Comparison of ENCODE assay signal across 8 cellular contexts in the genomic region with DNA sequence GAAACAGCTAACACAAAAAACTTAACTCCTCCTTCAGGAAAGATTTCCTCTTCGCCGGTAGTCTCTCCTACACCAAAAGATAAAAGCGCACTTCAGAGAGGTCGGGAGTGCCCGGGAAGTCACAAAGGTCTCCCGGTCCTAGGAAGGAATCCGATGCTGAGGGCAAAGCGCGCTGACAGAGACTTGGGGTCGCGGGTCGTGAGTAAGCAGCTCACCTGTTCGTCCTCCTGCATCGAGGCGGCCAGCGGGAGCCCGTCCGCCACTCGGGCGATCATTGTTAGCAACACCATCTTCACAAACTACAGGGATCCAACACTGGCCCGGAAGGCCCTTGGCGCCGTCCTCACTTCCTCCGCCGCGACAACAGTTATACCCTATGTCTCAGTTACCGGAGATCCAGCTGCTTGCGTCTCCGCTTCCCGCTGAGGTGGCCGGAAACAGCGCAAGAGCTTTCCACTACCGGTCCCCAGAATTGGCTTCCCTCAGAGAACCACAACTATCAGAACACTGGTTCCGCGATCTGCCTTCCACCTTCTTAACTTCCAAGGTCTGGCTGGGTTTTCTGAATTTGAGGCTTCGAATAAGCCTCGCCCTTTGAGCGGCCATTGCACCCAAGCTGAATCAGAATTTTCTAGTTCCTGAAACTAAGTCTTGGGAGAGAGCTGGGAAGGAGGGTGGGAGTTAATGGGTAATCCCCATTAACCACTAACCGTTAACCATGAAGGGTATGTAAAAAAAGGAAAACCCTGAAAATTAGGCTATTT. TPM values are rescaled to one million over a fixed set of nuclear protein-coding genes. Genes with fewer than 3 reads are reported as not detected.
DNase-seq lines count a peak whose midpoint lies in the region; ATAC-seq and TF ChIP-seq lines count a peak whose summit lies in the region.

Gene SEC22B (minus strand): TSS at position 429 of the 764 bp plus-strand sequence. CDS start 139 bp downstream, at position 290.

- peaks cover 20% of the 10 kb centered on the region for H3K4me1 Mint-ChIP-seq in HFFc6 (ENCODE audit: low read depth)

- no peaks in the 10 kb centered on the region for H3K27me3 ChIP-seq in gastroesophageal sphincter
- H3K27me3 ChIP-seq in neutrophil: no peaks in the 10 kb centered on the region

- H3K4me1 ChIP-seq in gastroesophageal sphincter (peaks cover 0 to 22% (median 6%) of the 10 kb centered on the region in 3 donors), neutrophil (ENCODE audit: control insufficient read depth in 1 of 2, insufficient read depth in 1 of 2, low read depth in 1 of 2, low read length in 1 of 2) (peaks cover 11 to 13% of the 10 kb centered on the region in 2 experiments)

- TF ChIP-seq CTCF in HFFc6 (IDR thresholded peaks at IDR 0.05) (no peak), gastroesophageal sphincter (IDR thresholded peaks at IDR 0.05) (no peak), neutrophil (IDR thresholded peaks at IDR 0.05) (no peak), subcutaneous adipose tissue (IDR thresholded peaks at IDR 0.05; ENCODE audit: low read depth) (no peak)

- ATAC-seq in gastroesophageal sphincter: peak; percentile 92

- DNase-seq in GM04504 (ENCODE audit: low read depth) (peak; percentile 89), HFFc6 (peak; percentile 90), NAMALWA (ENCODE audit: low spot score) (peak; percentile 97), SK-MEL-5 (ENCODE audit: low read depth, low spot score) (peak; percentile 95)
- DNase-seq in activated naive CD4-positive, alpha-beta T cell treated with Interleukin-2 at 50 U/mL for 16 hours: peak; percentile 89

- peak; percentile 85 to 86 for TF ChIP-seq POLR2A in gastroesophageal sphincter (IDR thresholded peaks at IDR 0.05)

- H3K36me3 ChIP-seq in gastroesophageal sphincter (no peaks in the 10 kb centered on the region), neutrophil (no peaks in the 10 kb centered on the region)

- peak within 1 kb of the TSS; percentile 98 for H3K27ac Mint-ChIP-seq in HFFc6

- in situ Hi-C loops in SK-MEL-5 (cut with HindIII; ENCODE audit: low pct_unique_long_range_greater_than_20kb, low sequenced_read_pairs): no loop called here

- H3K4me3 ChIP-seq in gastroesophageal sphincter (peak within 1 kb of the TSS; percentile 70 to 100), neutrophil (ENCODE audit: low read depth in 1 of 2, low read length in 1 of 2) (peak within 1 kb of the TSS; percentile 80 to 89)

- TF ChIP-seq EP300 in gastroesophageal sphincter (IDR thresholded peaks at IDR 0.05): no peak

- H3K4me3 Mint-ChIP-seq in HFFc6: peak within 1 kb of the TSS; percentile 99

- H3K9me3 ChIP-seq in gastroesophageal sphincter (no peaks in the 10 kb centered on the region), neutrophil (no peaks in the 10 kb centered on the region)

- H3K27ac ChIP-seq in gastroesophageal sphincter (peak within 1 kb of the TSS; percentile 87 to 94 (median 90)), neutrophil (peak within 1 kb of the TSS; percentile 96)

- WGBS in gastroesophageal sphincter (ENCODE audit: low coverage in 1 of 2), 2 donors: 5 to 7% methylated on average over 7 to 14 of the region's 39 CpGs

- H3K27me3 Mint-ChIP-seq in HFFc6 (ENCODE audit: insufficient read depth): no peaks in the 10 kb centered on the region; the same call in none of the 2 replicates

- H3K9me3 Mint-ChIP-seq in HFFc6: no peaks in the 10 kb centered on the region

- peaks cover 10% of the 10 kb centered on the region for H3K36me3 Mint-ChIP-seq in HFFc6 (ENCODE audit: low read depth)

RNA-seq across cellular contexts. Expression of gene SEC22B, which starts in this region (rescaled TPM):
- 10 to 100 TPM; 47.2 to 56.6 (median 54.7) TPM for total RNA-seq in HFFc6 (2021; fragmentation: NEBNext Ultra II Directional; extraction: Animal tissue kit (Norgen Biotek cat#: 25700))
- 38.7 and 39.8 TPM in 2 replicates for total RNA-seq in SK-MEL-5 (2014; rRNA removed; shearing (Covaris generic))
- polyA plus RNA-seq in SK-MEL-5 (2015; cell fraction: cytosol; rRNA removed): 26.6 and 26.9 TPM in 2 replicates
- 54.8 and 63.5 TPM in 2 replicates for polyA plus RNA-seq in SK-MEL-5 (2015; cell fraction: nucleus; rRNA removed)
- total RNA-seq in gastroesophageal sphincter (10 to 100 TPM; 25.4 to 38.8 (median 26.0) TPM), subcutaneous adipose tissue (10 to 100 TPM; 28.8 to 50.4 (median 44.3) TPM)

Comparison
In these comparisons a context has a peak if more than half of its experiments do, and no peak if none do; other contexts are left out.
1. Peak in every context shown above with its lines: DNase-seq, ATAC-seq, H3K4me3 ChIP-seq and H3K27ac ChIP-seq.